In genomic region chr20:2799271-2799670, GRCh38 we compare ENCODE assay signal across 12 cellular contexts. TPM values are rescaled to one million over a fixed set of nuclear protein-coding genes. Genes with fewer than 3 reads are reported as not detected.
DNase-seq lines count a peak whose midpoint lies in the region; ATAC-seq, FAIRE-seq and TF ChIP-seq lines count a peak whose summit lies in the region.
"Had no signal": no experiment of that assay in that cellular context is flagged by ENCODE, and none has a peak within 500 bp of the region (broad histone marks: within the 10 kb centered on the region; RNA-seq: fewer than 3 reads in every experiment).

No MANE protein-coding gene starts in this region.

- peaks cover 0 to 4% (median 0%) of the 10 kb centered on the region in 11 donors for H3K9me3 Mint-ChIP-seq in naive thymus-derived CD4-positive, alpha-beta T cell

- intact Hi-C loops in naive thymus-derived CD4-positive, alpha-beta T cell (cut with micrococcal nuclease) = no loop called here

- H3K4me1 ChIP-seq in ACC112 (ENCODE audit: control insufficient read depth, insufficient read depth, low read length, unreplicated experiment) = no peaks in the 10 kb centered on the region
- peaks cover 0 to 7% of the 10 kb centered on the region in 2 donors for H3K4me1 ChIP-seq in naive thymus-derived CD4-positive, alpha-beta T cell (ENCODE audit: control insufficient read depth in 2 of 2, insufficient read depth in 2 of 2, low read length in 2 of 2)

- H3K4me3 Mint-ChIP-seq in naive thymus-derived CD4-positive, alpha-beta T cell = peak overlapping the region; percentile 86 to 99 (median 90)

- no peaks in the 10 kb centered on the region for H3K36me3 ChIP-seq in ACC112 (ENCODE audit: insufficient read depth, low read length)
- H3K36me3 ChIP-seq in naive thymus-derived CD4-positive, alpha-beta T cell (ENCODE audit: control insufficient read depth in 2 of 3, insufficient read depth in 3 of 3, low read length in 3 of 3) = no peaks in the 10 kb centered on the region

- no peak for DNase-seq in GM18507 (ENCODE audit: extremely low spot score, insufficient read length, low read depth)
- DNase-seq in astrocyte of the spinal cord (ENCODE audit: low read depth, low spot score) = no peak
- DNase-seq in naive thymus-derived CD4-positive, alpha-beta T cell = no peak
- DNase-seq in HT-29 (ENCODE audit: low spot score) = no peak
- no peak for DNase-seq in midbrain (lab: John Stamatoyannopoulos, UW)
- DNase-seq: amygdala, DMS153, Karpas-422, T1000 had no signal

- H3K27me3 Mint-ChIP-seq in naive thymus-derived CD4-positive, alpha-beta T cell = peaks cover 52 to 62% (median 57%) of the 10 kb centered on the region in 5 donors

- no peaks in the 10 kb centered on the region for H3K9me3 ChIP-seq in naive thymus-derived CD4-positive, alpha-beta T cell (ENCODE audit: control insufficient read depth in 2 of 3, low read length in 3 of 3)

- no peaks in the 10 kb centered on the region for H3K79me2 ChIP-seq in ACC112 (ENCODE audit: control insufficient read depth, insufficient read depth, low read length, unreplicated experiment)

- peaks cover 19 to 29% (median 25%) of the 10 kb centered on the region in 7 donors for H3K4me1 Mint-ChIP-seq in naive thymus-derived CD4-positive, alpha-beta T cell

- H3K27ac Mint-ChIP-seq in naive thymus-derived CD4-positive, alpha-beta T cell = peak overlapping the region in 1 of 9 donors; percentile 3

- H3K36me3 Mint-ChIP-seq in naive thymus-derived CD4-positive, alpha-beta T cell = peaks cover 0 to 9% (median 4%) of the 10 kb centered on the region in 5 donors

- H2AFZ ChIP-seq in ACC112 (ENCODE audit: low read length, unreplicated experiment) = no peak overlapping the region

- POLR2A ChIA-PET in naive thymus-derived CD4-positive, alpha-beta T cell (lab: Charles Lee) = interaction anchor here (0.8 kb wide), 1 partner anchor 42 kb away, joined by 3 read pairs; no protein-coding TSS in a partner anchor

- no peak for TF ChIP-seq CTCF in astrocyte of the spinal cord (IDR thresholded peaks at IDR 0.05; ENCODE audit: low read depth, low read length)

- in situ Hi-C loops in astrocyte of the spinal cord (cut with HindIII; ENCODE audit: low sequenced_read_pairs) = no loop called here

- ATAC-seq in naive thymus-derived CD4-positive, alpha-beta T cell = no peak
- ATAC-seq in GM18519 (IDR thresholded peaks at IDR 0.05; ENCODE audit: low FRiP score, unreplicated experiment) = no peak
- ATAC-seq in HG02981 (IDR thresholded peaks at IDR 0.05; ENCODE audit: unreplicated experiment) = no peak

- FAIRE-seq in GM18507 (lab: Jason Lieb, UNC) = peak; percentile 15

- H3K4me3 ChIP-seq in ACC112 (ENCODE audit: low read depth, low read length) = peak overlapping the region; percentile 68; the same call in 1 of the 2 replicates
- peak overlapping the region; percentile 36 for H3K4me3 ChIP-seq in astrocyte of the spinal cord (ENCODE audit: low read depth, low read length)
- H3K4me3 ChIP-seq in naive thymus-derived CD4-positive, alpha-beta T cell (ENCODE audit: low read length) = no peak overlapping the region

- no peak overlapping the region for H3K27ac ChIP-seq in ACC112 (ENCODE audit: low read depth, low read length)
- no peak overlapping the region for H3K27ac ChIP-seq in naive thymus-derived CD4-positive, alpha-beta T cell (ENCODE audit: low read depth, low read length)

- CTCF ChIA-PET in naive thymus-derived CD4-positive, alpha-beta T cell (lab: Charles Lee) = interaction anchor here (1.3 kb wide), 1 partner anchor 9 kb away, joined by 3 read pairs; no protein-coding TSS in a partner anchor

- H3K27me3 ChIP-seq in ACC112 (ENCODE audit: insufficient read depth, low read length) = peaks cover 61% of the 10 kb centered on the region
- peaks cover 0 to 12% of the 10 kb centered on the region in 2 donors for H3K27me3 ChIP-seq in naive thymus-derived CD4-positive, alpha-beta T cell (ENCODE audit: control insufficient read depth in 2 of 2, insufficient read depth in 2 of 2, low read length in 2 of 2)

RNA-seq across cellular contexts. Expression of gene CPXM1, which starts 1.2 kb away (rescaled TPM):
- total RNA-seq in naive thymus-derived CD4-positive, alpha-beta T cell = 1 to 10 TPM in 2 of 5 experiments, under 1 TPM in 3; 0.19 to 1.8 (median 0.32) TPM
- polyA plus RNA-seq in naive thymus-derived CD4-positive, alpha-beta T cell = under 1 TPM in 1 of 2 donors, not detected in 1; 0.12 TPM
- not detected in 2 replicates for total RNA-seq in HT-29 (2014; rRNA removed; shearing (Covaris generic))

RNA-seq across cellular contexts. Expression of gene C20orf141, which starts 15.5 kb away (rescaled TPM):
- not detected for total RNA-seq in naive thymus-derived CD4-positive, alpha-beta T cell
- not detected for polyA plus RNA-seq in naive thymus-derived CD4-positive, alpha-beta T cell
- total RNA-seq in HT-29 (2014; rRNA removed; shearing (Covaris generic)) = not detected in 2 replicates

RNA-seq across cellular contexts. Expression of gene TMEM239, which starts 16.9 kb away (rescaled TPM):
- not detected for total RNA-seq in naive thymus-derived CD4-positive, alpha-beta T cell
- not detected for polyA plus RNA-seq in naive thymus-derived CD4-positive, alpha-beta T cell
- not detected in 2 replicates for total RNA-seq in HT-29 (2014; rRNA removed; shearing (Covaris generic))

RNA-seq across cellular contexts. Expression of gene PCED1A, which starts 41.2 kb away (rescaled TPM):
- 100 to 1,000 TPM in 1 of 5 experiments, 10 to 100 TPM in 4; 27.8 to 105 (median 72.5) TPM for total RNA-seq in naive thymus-derived CD4-positive, alpha-beta T cell
- polyA plus RNA-seq in naive thymus-derived CD4-positive, alpha-beta T cell = 10 to 100 TPM; 23.6 to 27.3 TPM
- 34.4 and 37.6 TPM in 2 replicates for total RNA-seq in HT-29 (2014; rRNA removed; shearing (Covaris generic))

RNA-seq across cellular contexts. Expression of gene VPS16, which starts 41.3 kb away (rescaled TPM):
- 10 to 100 TPM; 45.5 to 62.4 (median 56.1) TPM for total RNA-seq in naive thymus-derived CD4-positive, alpha-beta T cell
- 10 to 100 TPM; 25.0 to 43.3 TPM for polyA plus RNA-seq in naive thymus-derived CD4-positive, alpha-beta T cell
- 25.2 and 36.0 TPM in 2 replicates for total RNA-seq in HT-29 (2014; rRNA removed; shearing (Covaris generic))
